8 cellular contexts compared by ENCODE assay signal in the genomic region with DNA sequence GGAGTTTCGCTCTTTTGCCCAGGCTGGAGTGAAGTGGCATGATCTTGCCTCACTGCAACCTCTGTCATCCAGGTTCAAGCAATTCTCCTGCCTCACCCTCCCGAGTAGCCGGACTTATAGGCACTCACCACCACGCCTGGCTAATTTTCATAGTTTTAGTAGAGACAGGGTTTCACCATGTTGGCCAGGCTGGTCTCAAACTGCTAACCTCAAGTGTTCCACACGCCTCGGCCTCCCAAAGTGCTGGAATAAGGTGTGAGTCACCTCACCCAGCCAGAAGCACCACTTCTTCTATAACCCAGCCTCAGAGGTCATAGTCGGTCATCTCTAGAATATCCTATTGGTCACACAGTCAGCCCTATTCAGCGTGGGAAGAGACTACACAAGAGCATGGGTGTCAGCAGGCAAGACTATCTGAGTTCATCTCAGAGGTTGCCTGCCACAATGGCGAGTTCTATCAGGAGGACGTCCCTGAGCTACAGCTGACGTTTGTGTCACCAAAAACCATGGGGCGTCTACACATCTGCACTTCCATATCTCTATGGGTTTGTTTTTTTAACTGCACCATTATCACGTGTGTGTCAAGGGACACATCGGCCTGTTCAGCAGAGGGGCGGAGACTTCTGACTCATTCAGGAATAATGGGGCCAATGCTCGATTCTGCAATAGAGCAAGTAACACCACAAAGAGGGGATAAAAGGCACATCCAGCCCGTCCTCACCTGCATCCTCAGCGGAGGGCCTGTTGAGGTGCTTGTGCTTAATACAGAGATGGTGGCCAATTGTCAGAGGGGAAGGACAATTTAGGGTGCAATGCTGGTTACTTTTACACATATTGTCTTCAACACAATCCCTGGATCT.
DNase-seq lines count a peak whose midpoint lies in the region; ATAC-seq and TF ChIP-seq lines count a peak whose summit lies in the region.
"Had no signal": no experiment of that assay in that cellular context is flagged by ENCODE, and none has a peak within 500 bp of the region (broad histone marks: within the 10 kb centered on the region; RNA-seq: fewer than 3 reads in every experiment).

No MANE protein-coding gene starts in this region.

- H3K36me3 ChIP-seq in WERI-Rb-1, result no peaks in the 10 kb centered on the region

- H3K9me3 Mint-ChIP-seq in stimulated activated naive CD8-positive, alpha-beta T cell treated with anti-CD3 and anti-CD28 coated beads, Interleukin-15, Interleukin-2, amounts not matched to agents 100 ng/mL and 50 ng/mL, for 24 hours, result no peaks in the 10 kb centered on the region

- H3K27ac ChIP-seq in WERI-Rb-1, result no peak overlapping the region

- H3K4me3 Mint-ChIP-seq in stimulated activated naive CD8-positive, alpha-beta T cell treated with anti-CD3 and anti-CD28 coated beads, Interleukin-15, Interleukin-2, amounts not matched to agents 100 ng/mL and 50 ng/mL, for 24 hours, result no peak overlapping the region
- H3K4me3 Mint-ChIP-seq: activated naive CD8-positive, alpha-beta T cell treated with anti-CD3 and anti-CD28 coated beads, Interleukin-2, amount 10 ng/mL, durations not matched to agents 7 days and 5 days had no signal

- no peak overlapping the region for H3K4me3 ChIP-seq in WERI-Rb-1 (ENCODE audit: low read depth, low read length)

- H3K4me1 Mint-ChIP-seq in stimulated activated naive CD8-positive, alpha-beta T cell treated with anti-CD3 and anti-CD28 coated beads, Interleukin-15, Interleukin-2, amounts not matched to agents 100 ng/mL and 50 ng/mL, for 24 hours (ENCODE audit: low read depth), result peaks cover 31% of the 10 kb centered on the region

- intact Hi-C loops in Right ventricle myocardium superior (cut with DNase I), result no loop called here

- DNase-seq in HK-2 (ENCODE audit: unreplicated experiment) (peak; percentile 83), SW480 (ENCODE audit: low spot score) (peak; percentile 98), Right ventricle myocardium superior (peak; percentile 58), ecto neural progenitor cell (ENCODE audit: low spot score) (no peak), WERI-Rb-1 (no peak)
- no peak for DNase-seq in activated CD4-positive, CD25-positive, alpha-beta regulatory T cell (lab: John Stamatoyannopoulos, UW)
- DNase-seq: activated naive CD8-positive, alpha-beta T cell treated with anti-CD3 and anti-CD28 coated beads, Interleukin-2, amount 10 ng/mL, durations not matched to agents 7 days and 5 days had no signal

- H3K27me3 ChIP-seq in WERI-Rb-1 (ENCODE audit: insufficient read depth, low read depth, severe bottlenecking), result no peaks in the 10 kb centered on the region

- ATAC-seq in Right ventricle myocardium superior (ENCODE audit: poor library complexity), result peak; percentile 68

- H3K27me3 Mint-ChIP-seq in stimulated activated naive CD8-positive, alpha-beta T cell treated with anti-CD3 and anti-CD28 coated beads, Interleukin-15, Interleukin-2, amounts not matched to agents 100 ng/mL and 50 ng/mL, for 24 hours, result no peaks in the 10 kb centered on the region
- H3K27me3 Mint-ChIP-seq: activated naive CD8-positive, alpha-beta T cell treated with anti-CD3 and anti-CD28 coated beads, Interleukin-2, amount 10 ng/mL, durations not matched to agents 7 days and 5 days had no signal

- TF ChIP-seq CTCF in WERI-Rb-1 (IDR thresholded peaks at IDR 0.05; ENCODE audit: low read depth, low read length), result no peak

- no peaks in the 10 kb centered on the region for H3K36me3 Mint-ChIP-seq in stimulated activated naive CD8-positive, alpha-beta T cell treated with anti-CD3 and anti-CD28 coated beads, Interleukin-15, Interleukin-2, amounts not matched to agents 100 ng/mL and 50 ng/mL, for 24 hours (ENCODE audit: low read depth)

- H3K27ac Mint-ChIP-seq in stimulated activated naive CD8-positive, alpha-beta T cell treated with anti-CD3 and anti-CD28 coated beads, Interleukin-15, Interleukin-2, amounts not matched to agents 100 ng/mL and 50 ng/mL, for 24 hours, result peak overlapping the region; percentile 16
- H3K27ac Mint-ChIP-seq: activated naive CD8-positive, alpha-beta T cell treated with anti-CD3 and anti-CD28 coated beads, Interleukin-2, amount 10 ng/mL, durations not matched to agents 7 days and 5 days had no signal

- H3K9me3 ChIP-seq in WERI-Rb-1 (ENCODE audit: severe bottlenecking), result peaks cover 6% of the 10 kb centered on the region

Comparison
In these comparisons a context has a peak if more than half of its experiments do, and no peak if none do; other contexts are left out.
1. DNase-seq: peak in HK-2 (single experiment), SW480 (single experiment) and Right ventricle myocardium superior (single experiment); none in ecto neural progenitor cell (single experiment), WERI-Rb-1 (single experiment) and activated CD4-positive, CD25-positive, alpha-beta regulatory T cell (0 of 4).